Comparison of ENCODE assay signal across 1 cellular context in the genomic region with DNA sequence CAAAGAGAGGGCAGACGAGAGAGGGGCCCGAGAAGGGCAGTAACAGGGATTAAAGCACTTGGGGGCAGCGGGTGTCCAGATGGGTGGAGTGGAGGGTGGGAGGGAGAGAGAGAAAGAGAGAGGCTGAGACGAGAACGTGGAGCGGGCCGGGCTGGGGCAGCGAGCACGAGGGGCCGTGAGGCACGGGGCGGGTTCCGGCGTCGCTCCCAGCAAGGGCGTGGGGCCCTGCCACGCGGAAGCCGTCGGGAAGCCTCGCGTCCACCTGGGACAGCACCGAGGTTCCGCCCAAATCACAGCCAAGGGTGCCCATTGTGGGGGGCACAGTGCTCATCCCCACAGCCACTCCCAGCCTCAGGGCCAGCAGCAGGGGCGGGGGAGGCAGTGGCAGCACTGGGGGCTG.
TF ChIP-seq lines count a peak whose summit lies in the region.

No MANE protein-coding gene starts in this region.

TF ChIP-seq in HepG2, 621 proteins besides CTCF, POLR2A, EP300 and RAD21:
- TF ChIP-seq EZH2 (conservative IDR thresholded peaks at IDR 0.05; ENCODE audit: low read depth, low read length) (peak; percentile 84; the same call in 1 of the 2 replicates), NFATC3 (CRISPR knock-in tag; IDR thresholded peaks at IDR 0.05) (no peak), WIZ (CRISPR knock-in tag; IDR thresholded peaks at IDR 0.05) (no peak), ASH2L (IDR thresholded peaks at IDR 0.05; ENCODE audit: insufficient read length, low read depth, low read length) (no peak)
